In genomic region chr10:98858525-98858924, GRCh38 we compare ENCODE assay signal across 20 cellular contexts.
DNase-seq lines count a peak whose midpoint lies in the region; ATAC-seq and TF ChIP-seq lines count a peak whose summit lies in the region.
"Had no signal": no experiment of that assay in that cellular context is flagged by ENCODE, and none has a peak within 500 bp of the region (broad histone marks: within the 10 kb centered on the region; RNA-seq: fewer than 3 reads in every experiment).

No MANE protein-coding gene starts in this region.

- TF ChIP-seq CTCF in choroid plexus epithelial cell (conservative IDR thresholded peaks at IDR 0.05; ENCODE audit: low read depth, low read length) (no peak), retinal pigment epithelial cell (conservative IDR thresholded peaks at IDR 0.05; ENCODE audit: low read depth, low read length) (peak; percentile 45), colonic mucosa (IDR thresholded peaks at IDR 0.05) (no peak)

- H3K4me1 ChIP-seq in colonic mucosa: no peaks in the 10 kb centered on the region
- H3K4me1 ChIP-seq: body of pancreas had no signal

- no peaks in the 10 kb centered on the region for H3K9me3 ChIP-seq in colonic mucosa
- H3K9me3 ChIP-seq: body of pancreas, mucosa of descending colon, ovary had no signal

- intact Hi-C loops in colonic mucosa (cut with DNase I): no loop called here

- no peak for ATAC-seq in GM19395 (IDR thresholded peaks at IDR 0.05; ENCODE audit: unreplicated experiment)
- ATAC-seq: activated CD8-positive, alpha-beta T cell treated with anti-CD3 and anti-CD28 coated beads, Interleukin-2, amount 10 ng/mL, durations not matched to agents 7 days and 5 days; body of pancreas; effector memory CD8-positive, alpha-beta T cell; mucosa of descending colon had no signal

- no peak overlapping the region for H3K27ac ChIP-seq in colonic mucosa
- H3K27ac ChIP-seq: body of pancreas, ovary had no signal

- DNase-seq in NCI-H82 (lab: John Stamatoyannopoulos, UW) (peak; percentile 25), NCI-H82 treated with DMSO at 0.1 percent for 48 hours (lab: John Stamatoyannopoulos, UW; ENCODE audit: unreplicated experiment) (no peak), NAMALWA (ENCODE audit: low spot score) (peak; percentile 9), choroid plexus epithelial cell (ENCODE audit: low read depth) (peak; percentile 5), retinal pigment epithelial cell (ENCODE audit: low read depth) (no peak), colonic mucosa (no peak), pons (ENCODE audit: low spot score) (no peak)
- DNase-seq: activated CD8-positive, alpha-beta T cell treated with anti-CD3 and anti-CD28 coated beads, Interleukin-2, amount 10 ng/mL, durations not matched to agents 7 days and 5 days; activated gamma-delta T cell treated with Interleukin-2 at 50 U/mL for 16 hours; body of pancreas; effector memory CD8-positive, alpha-beta T cell; kidney; mucosa of descending colon; NCI-H1436; NCI-H524; ovary; SIG-M5; stimulated activated CD4-positive, alpha-beta T cell treated with anti-CD3 and anti-CD28 coated beads, Interleukin-12 subunit alpha, Interleukin-12 subunit beta, amount 100 ng/mL, for 4 hours; substantia nigra had no signal

- no peaks in the 10 kb centered on the region for H3K36me3 ChIP-seq in colonic mucosa
- H3K36me3 ChIP-seq: ovary had no signal

- no peaks in the 10 kb centered on the region for H3K27me3 ChIP-seq in colonic mucosa
- H3K27me3 ChIP-seq: body of pancreas, ovary had no signal

- no peak overlapping the region for H3K9ac ChIP-seq in colonic mucosa (ENCODE audit: low read depth in 2 of 2, low read length in 2 of 2)

- H3K4me3 ChIP-seq in choroid plexus epithelial cell (ENCODE audit: low read depth, low read length): no peak overlapping the region
- no peak overlapping the region for H3K4me3 ChIP-seq in retinal pigment epithelial cell (ENCODE audit: low read length)
- H3K4me3 ChIP-seq in colonic mucosa: no peak overlapping the region
- H3K4me3 ChIP-seq: body of pancreas, mucosa of descending colon, ovary had no signal

Comparison
In these comparisons a context has a peak if more than half of its experiments do, and no peak if none do; other contexts are left out.
1. DNase-seq: peak in NCI-H82 (single experiment), NAMALWA (single experiment) and choroid plexus epithelial cell (single experiment); none in NCI-H82 treated with DMSO at 0.1 percent for 48 hours (single experiment), retinal pigment epithelial cell (single experiment), colonic mucosa (single experiment) and pons (single experiment).